10 cellular contexts compared by ENCODE assay signal in genomic region chr14:104665092-104665662, GRCh38. TPM values are rescaled to one million over a fixed set of nuclear protein-coding genes. Genes with fewer than 3 reads are reported as not detected.
DNase-seq lines count a peak whose midpoint lies in the region; TF ChIP-seq lines count a peak whose summit lies in the region.
"Had no signal": no experiment of that assay in that cellular context is flagged by ENCODE, and none has a peak within 500 bp of the region (broad histone marks: within the 10 kb centered on the region; RNA-seq: fewer than 3 reads in every experiment).

No MANE protein-coding gene starts in this region.

- H3K36me3 ChIP-seq in NT2/D1 (ENCODE audit: insufficient read depth, insufficient read length, low read length), result no peaks in the 10 kb centered on the region
- no peaks in the 10 kb centered on the region for H3K36me3 ChIP-seq in ectodermal cell (ENCODE audit: control insufficient read depth, insufficient read depth, low read length)
- no peaks in the 10 kb centered on the region for H3K36me3 ChIP-seq in neural progenitor cell

- DNase-seq in Daoy (ENCODE audit: low read depth), result peak; percentile 51
- DNase-seq in NT2/D1 (ENCODE audit: low read depth, low spot score), result no peak
- no peak for DNase-seq in neural progenitor cell (ENCODE audit: low spot score)
- DNase-seq in stimulated activated CD4-positive, alpha-beta T cell treated with anti-CD3 and anti-CD28 coated beads, Interleukin-2, amount 100 ng/mL, for 24 hours, result no peak
- no peak for DNase-seq in D341Med (ENCODE audit: low spot score)
- DNase-seq in EL, result no peak
- no peak for DNase-seq in NCI-H1105 (lab: John Stamatoyannopoulos, UW)
- DNase-seq: NCI-H2081 had no signal

- H3K4me3 ChIP-seq in NT2/D1 (ENCODE audit: insufficient read length, low read depth) (no peak overlapping the region), ectodermal cell (ENCODE audit: insufficient read depth, low read depth, low read length) (no peak overlapping the region), neural progenitor cell (no peak overlapping the region)

- H2AFZ ChIP-seq in neural progenitor cell (replicated peaks), result no peak overlapping the region

- peaks cover 15% of the 10 kb centered on the region for H3K9me3 Mint-ChIP-seq in neural progenitor cell

- WGBS in ectodermal cell, 2 experiments, result 66 to 70% methylated on average over 2 of the region's 2 CpGs

- H3K4me3 Mint-ChIP-seq in neural progenitor cell, result peak overlapping the region; percentile 37

- H3K27me3 Mint-ChIP-seq in neural progenitor cell (ENCODE audit: insufficient read depth, low read depth), result peaks cover 18% of the 10 kb centered on the region

- H4K20me1 ChIP-seq in neural progenitor cell (ENCODE audit: low read depth), result no peaks in the 10 kb centered on the region

- peaks cover 36% of the 10 kb centered on the region for H3F3A ChIP-seq in neural progenitor cell (ENCODE audit: low read depth)

- H3K27ac Mint-ChIP-seq in neural progenitor cell, result peak overlapping the region; percentile 95

- H3K27me3 ChIP-seq in NT2/D1 (ENCODE audit: insufficient read depth, insufficient read length) (no peaks in the 10 kb centered on the region), ectodermal cell (ENCODE audit: control insufficient read depth, insufficient read depth, low read length, poor library complexity, severe bottlenecking) (no peaks in the 10 kb centered on the region), neural progenitor cell (no peaks in the 10 kb centered on the region)

- H3K4me1 Mint-ChIP-seq in neural progenitor cell, result peaks cover 29% of the 10 kb centered on the region

- peaks cover 6% of the 10 kb centered on the region for H3K36me3 Mint-ChIP-seq in neural progenitor cell

- no peaks in the 10 kb centered on the region for H3K79me2 ChIP-seq in neural progenitor cell (ENCODE audit: low read depth)
- H3K79me2 ChIP-seq: parathyroid adenoma had no signal

- TF ChIP-seq CTCF in neural progenitor cell (IDR thresholded peaks at IDR 0.05), result no peak

- H3K9ac ChIP-seq in NT2/D1 (ENCODE audit: insufficient read length, low read depth), result peak overlapping the region; percentile 53
- H3K9ac ChIP-seq in neural progenitor cell, result no peak overlapping the region
- H3K9ac ChIP-seq: parathyroid adenoma had no signal

- H3K9me3 ChIP-seq in NT2/D1 (ENCODE audit: insufficient read depth, low read length), result peaks cover 7% of the 10 kb centered on the region; the same call in 1 of the 2 replicates
- H3K9me3 ChIP-seq in ectodermal cell (ENCODE audit: control insufficient read depth, low read length), result no peaks in the 10 kb centered on the region
- no peaks in the 10 kb centered on the region for H3K9me3 ChIP-seq in neural progenitor cell (ENCODE audit: low read depth)

- H3K27ac ChIP-seq in ectodermal cell (ENCODE audit: insufficient read depth, low read depth, low read length, poor library complexity, severe bottlenecking), result peak overlapping the region; percentile 97
- H3K27ac ChIP-seq in neural progenitor cell, result peak overlapping the region; percentile 77
- H3K27ac ChIP-seq: parathyroid adenoma had no signal

- H3K4me2 ChIP-seq in neural progenitor cell, result peak overlapping the region; percentile 66

- H3K4me1 ChIP-seq in NT2/D1 (ENCODE audit: insufficient read depth, insufficient read length) (peaks cover 9% of the 10 kb centered on the region), ectodermal cell (ENCODE audit: control insufficient read depth, insufficient read depth, low read length) (peaks cover 16% of the 10 kb centered on the region), neural progenitor cell (peaks cover 18% of the 10 kb centered on the region)
- H3K4me1 ChIP-seq: parathyroid adenoma had no signal

RNA-seq across cellular contexts. Expression of gene INF2, which starts 24.2 kb away (rescaled TPM):
- total RNA-seq in Daoy (2014; rRNA removed; shearing (Covaris generic)), result 40.6 and 48.9 TPM in 2 replicates
- polyA plus RNA-seq in ectodermal cell (2013, experiment 1 of 4), result 36.6 TPM
- polyA plus RNA-seq in ectodermal cell (2013, experiment 2 of 4), result 33.4 TPM
- polyA plus RNA-seq in ectodermal cell (2013, experiment 3 of 4), result 30.1 TPM
- polyA plus RNA-seq in ectodermal cell (2013, experiment 4 of 4), result 29.7 TPM
- 7.8 and 24.0 TPM in 2 replicates for total RNA-seq in neural progenitor cell (ENCODE audit: low replicate concordance)

RNA-seq across cellular contexts. Expression of gene ADSS1, which starts 58.9 kb away (rescaled TPM):
- 0.57 and 2.7 TPM in 2 replicates for total RNA-seq in Daoy (2014; rRNA removed; shearing (Covaris generic))
- 19.7 TPM for polyA plus RNA-seq in ectodermal cell (2013, experiment 1 of 4)
- 21.9 TPM for polyA plus RNA-seq in ectodermal cell (2013, experiment 2 of 4)
- 16.9 TPM for polyA plus RNA-seq in ectodermal cell (2013, experiment 3 of 4)
- 20.1 TPM for polyA plus RNA-seq in ectodermal cell (2013, experiment 4 of 4)
- 25.3 and 26.4 TPM in 2 replicates for total RNA-seq in neural progenitor cell (ENCODE audit: low replicate concordance)
